In the genomic region with DNA sequence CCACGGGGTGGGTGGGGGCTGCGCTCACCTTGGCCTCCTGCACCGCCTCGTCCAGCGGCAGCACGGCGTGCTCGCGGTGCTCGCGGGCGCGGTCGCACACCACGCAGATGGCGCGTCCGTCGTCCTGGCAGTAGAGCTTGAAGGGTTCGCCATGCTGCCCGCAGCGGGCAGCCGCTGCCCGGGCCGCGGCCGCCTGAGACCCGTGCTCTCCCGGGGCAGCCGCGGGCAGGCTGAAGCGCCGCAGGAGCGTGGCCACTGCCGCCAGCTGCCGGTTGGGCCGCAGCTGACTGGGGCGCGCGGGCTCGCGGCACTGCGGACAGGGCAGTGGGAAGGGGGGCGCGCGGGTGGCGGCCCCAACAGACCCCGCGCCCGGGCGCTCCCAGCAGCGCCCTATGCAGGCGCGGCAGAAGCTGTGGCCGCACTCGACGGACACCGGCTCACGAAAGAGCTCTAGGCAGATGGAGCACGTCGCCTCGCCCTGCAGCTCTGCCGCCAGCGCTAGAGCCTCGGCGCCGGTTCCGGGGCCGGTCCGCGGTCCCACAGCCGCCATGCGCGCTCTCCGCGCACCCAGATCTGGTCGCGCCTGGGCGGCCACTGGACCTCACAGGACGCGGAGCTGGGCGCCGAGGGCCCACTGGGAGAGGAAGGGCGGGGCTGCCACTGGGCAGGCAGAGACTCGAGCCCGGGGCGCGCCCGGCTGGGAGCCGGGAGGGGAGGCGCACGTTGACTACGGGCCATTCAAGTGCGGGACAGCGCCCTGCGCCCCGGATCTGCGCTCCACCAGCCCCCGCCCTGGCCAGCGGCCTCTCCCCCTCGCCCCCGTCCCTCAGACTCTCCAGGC, we compare ENCODE assay signal across 8 cellular contexts. TPM values are rescaled to one million over a fixed set of nuclear protein-coding genes. Genes with fewer than 3 reads are reported as not detected.
DNase-seq lines count a peak whose midpoint lies in the region; ATAC-seq and TF ChIP-seq lines count a peak whose summit lies in the region.

TSS of gene TRIM7 (minus strand) at position 636 of the 841 bp plus-strand sequence. CDS start at position 550, 86 bp downstream.

- H3K36me3 ChIP-seq in sigmoid colon: no peaks in the 10 kb centered on the region

- H3K4me3 Mint-ChIP-seq in activated CD4-positive, alpha-beta T cell treated with anti-CD3 and anti-CD28 coated beads, Interleukin-2, amount 10 ng/mL, durations not matched to agents 7 days and 5 days: peak within 1 kb of the TSS; percentile 75
- H3K4me3 Mint-ChIP-seq in activated T-helper 2 cell treated with anti-CD3 and anti-CD28 coated beads, Interferon-gamma antibody, Interleukin-2, Interleukin-4, amounts not matched to agents 10 μg/mL and 5 μg/mL and 100 μg/mL, durations not matched to agents 14 hours and 24 hours and 36 hours (ENCODE audit: low read depth): peak within 1 kb of the TSS; percentile 90

- H3K27me3 Mint-ChIP-seq in activated CD4-positive, alpha-beta T cell treated with anti-CD3 and anti-CD28 coated beads, Interleukin-2, amount 10 ng/mL, durations not matched to agents 7 days and 5 days: peaks cover 50% of the 10 kb centered on the region
- peaks cover 32% of the 10 kb centered on the region for H3K27me3 Mint-ChIP-seq in activated T-helper 2 cell treated with anti-CD3 and anti-CD28 coated beads, Interferon-gamma antibody, Interleukin-2, Interleukin-4, amounts not matched to agents 10 μg/mL and 5 μg/mL and 100 μg/mL, durations not matched to agents 14 hours and 24 hours and 36 hours (ENCODE audit: low read depth)

- intact Hi-C loops in activated T-helper 2 cell treated with anti-CD3 and anti-CD28 coated beads, Interferon-gamma antibody, Interleukin-2, Interleukin-4, amounts not matched to agents 10 μg/mL and 5 μg/mL and 100 μg/mL, durations not matched to agents 14 hours and 24 hours and 36 hours (cut with micrococcal nuclease): loop anchor here (1.0 to 5.0 kb wide), 2 partner anchors 32 to 37 kb away; no protein-coding TSS in a partner anchor
- intact Hi-C loops in left ventricle myocardium superior (cut with micrococcal nuclease) (no loop called here), sigmoid colon (cut with DNase I) (loop anchor here (1.0 kb wide), 1 partner anchor 57 kb away; the partner anchor contains the start of gene TRIM52)

- TF ChIP-seq EP300 in sigmoid colon (IDR thresholded peaks at IDR 0.05): no peak

- peak within 1 kb of the TSS; percentile 42 to 71 (median 62) for H3K4me3 ChIP-seq in sigmoid colon

- ATAC-seq in left ventricle myocardium superior (peak; percentile 56), HG03097 (IDR thresholded peaks at IDR 0.05; ENCODE audit: low FRiP score, unreplicated experiment) (no peak)

- peak within 1 kb of the TSS; percentile 71 to 85 (median 83) for H3K27ac ChIP-seq in sigmoid colon

- H3K27ac Mint-ChIP-seq in activated CD4-positive, alpha-beta T cell treated with anti-CD3 and anti-CD28 coated beads, Interleukin-2, amount 10 ng/mL, durations not matched to agents 7 days and 5 days: peak within 1 kb of the TSS; percentile 79
- peak within 1 kb of the TSS; percentile 43 for H3K27ac Mint-ChIP-seq in activated T-helper 2 cell treated with anti-CD3 and anti-CD28 coated beads, Interferon-gamma antibody, Interleukin-2, Interleukin-4, amounts not matched to agents 10 μg/mL and 5 μg/mL and 100 μg/mL, durations not matched to agents 14 hours and 24 hours and 36 hours

- POLR2A ChIA-PET in activated CD4-positive, alpha-beta T cell treated with anti-CD3 and anti-CD28 coated beads, Interleukin-2, amount 10 ng/mL, durations not matched to agents 7 days and 5 days (lab: Charles Lee): no interaction called here

- DNase-seq in activated CD4-positive, alpha-beta T cell treated with anti-CD3 and anti-CD28 coated beads, Interleukin-2, amount 10 ng/mL, durations not matched to agents 7 days and 5 days: no peak
- no peak for DNase-seq in activated CD4-positive, alpha-beta T cell treated with anti-CD3 and anti-CD28 coated beads for 1 hour
- no peak for DNase-seq in activated T-helper 2 cell treated with anti-CD3 and anti-CD28 coated beads, Interferon-gamma antibody, Interleukin-2, Interleukin-4, amounts not matched to agents 10 μg/mL and 5 μg/mL and 100 μg/mL, durations not matched to agents 14 hours and 24 hours and 36 hours (ENCODE audit: low spot score)
- DNase-seq in left ventricle myocardium superior (peak; percentile 84), sigmoid colon (peak; percentile 76), midbrain (lab: John Stamatoyannopoulos, UW) (no peak), GDM1 (lab: John Stamatoyannopoulos, UW) (no peak)

- no peaks in the 10 kb centered on the region for H3K9me3 Mint-ChIP-seq in activated CD4-positive, alpha-beta T cell treated with anti-CD3 and anti-CD28 coated beads, Interleukin-2, amount 10 ng/mL, durations not matched to agents 7 days and 5 days
- H3K9me3 Mint-ChIP-seq in activated T-helper 2 cell treated with anti-CD3 and anti-CD28 coated beads, Interferon-gamma antibody, Interleukin-2, Interleukin-4, amounts not matched to agents 10 μg/mL and 5 μg/mL and 100 μg/mL, durations not matched to agents 14 hours and 24 hours and 36 hours: no peaks in the 10 kb centered on the region

- peaks cover 0 to 12% (median 11%) of the 10 kb centered on the region in 3 donors for H3K27me3 ChIP-seq in sigmoid colon

- no peaks in the 10 kb centered on the region for H3K9me3 ChIP-seq in sigmoid colon

- no peaks in the 10 kb centered on the region for H3K36me3 Mint-ChIP-seq in activated CD4-positive, alpha-beta T cell treated with anti-CD3 and anti-CD28 coated beads, Interleukin-2, amount 10 ng/mL, durations not matched to agents 7 days and 5 days (ENCODE audit: low read depth)
- H3K36me3 Mint-ChIP-seq in activated T-helper 2 cell treated with anti-CD3 and anti-CD28 coated beads, Interferon-gamma antibody, Interleukin-2, Interleukin-4, amounts not matched to agents 10 μg/mL and 5 μg/mL and 100 μg/mL, durations not matched to agents 14 hours and 24 hours and 36 hours (ENCODE audit: low read depth): peaks cover 2% of the 10 kb centered on the region

- H3K4me1 Mint-ChIP-seq in activated CD4-positive, alpha-beta T cell treated with anti-CD3 and anti-CD28 coated beads, Interleukin-2, amount 10 ng/mL, durations not matched to agents 7 days and 5 days: peaks cover 34% of the 10 kb centered on the region
- peaks cover 28% of the 10 kb centered on the region for H3K4me1 Mint-ChIP-seq in activated T-helper 2 cell treated with anti-CD3 and anti-CD28 coated beads, Interferon-gamma antibody, Interleukin-2, Interleukin-4, amounts not matched to agents 10 μg/mL and 5 μg/mL and 100 μg/mL, durations not matched to agents 14 hours and 24 hours and 36 hours (ENCODE audit: low read depth)

- CTCF ChIA-PET in activated CD4-positive, alpha-beta T cell treated with anti-CD3 and anti-CD28 coated beads, Interleukin-2, amount 10 ng/mL, durations not matched to agents 7 days and 5 days (lab: Charles Lee): interaction anchor here (1.0 to 8.7 kb wide), 6 partner anchors 9 to 34 kb away, joined by 3 to 90 read pairs (median 10); no protein-coding TSS in a partner anchor

- TF ChIP-seq POLR2A in sigmoid colon (IDR thresholded peaks at IDR 0.05): no peak

- H3K4me1 ChIP-seq in sigmoid colon: peaks cover 0 to 38% (median 36%) of the 10 kb centered on the region in 4 donors

- WGBS in sigmoid colon, 2 donors: 1% methylated on average over 102 of the region's 102 CpGs

- no peak for TF ChIP-seq CTCF in sigmoid colon (IDR thresholded peaks at IDR 0.05)

RNA-seq across cellular contexts. Expression of gene TRIM7, which starts in this region (rescaled TPM):
- under 1 TPM; 0.29 to 0.84 TPM for total RNA-seq in activated CD4-positive, alpha-beta T cell treated with anti-CD3 and anti-CD28 coated beads, Interleukin-2, amount 10 ng/mL, durations not matched to agents 7 days and 5 days
- total RNA-seq in activated T-helper 2 cell treated with anti-CD3 and anti-CD28 coated beads, Interferon-gamma antibody, Interleukin-2, Interleukin-4, amounts not matched to agents 10 μg/mL and 5 μg/mL and 100 μg/mL, durations not matched to agents 14 hours and 24 hours and 36 hours: 3.9 and 4.8 TPM in 2 replicates
- total RNA-seq in left ventricle myocardium superior: 20.0 TPM
- 1 to 10 TPM in 3 of 4 donors, under 1 TPM in 1; 0.55 to 2.1 (median 1.1) TPM for total RNA-seq in sigmoid colon
- 1 to 10 TPM in 2 of 3 donors, under 1 TPM in 1; 0.60 to 5.3 (median 3.2) TPM for polyA plus RNA-seq in sigmoid colon

Comparison
In these comparisons a context has a peak if more than half of its experiments do, and no peak if none do; other contexts are left out.
1. DNase-seq: peak in left ventricle myocardium superior (single experiment) and sigmoid colon (single experiment); none in activated CD4-positive, alpha-beta T cell treated with anti-CD3 and anti-CD28 coated beads, Interleukin-2, amount 10 ng/mL, durations not matched to agents 7 days and 5 days (single experiment), activated CD4-positive, alpha-beta T cell treated with anti-CD3 and anti-CD28 coated beads for 1 hour (single experiment), activated T-helper 2 cell treated with anti-CD3 and anti-CD28 coated beads, Interferon-gamma antibody, Interleukin-2, Interleukin-4, amounts not matched to agents 10 μg/mL and 5 μg/mL and 100 μg/mL, durations not matched to agents 14 hours and 24 hours and 36 hours (single experiment), midbrain (single experiment) and GDM1 (single experiment).